Comparison of ENCODE assay signal across 10 cellular contexts in genomic region chr2:241561811-241562210, GRCh38. TPM values are rescaled to one million over a fixed set of nuclear protein-coding genes. Genes with fewer than 3 reads are reported as not detected.
DNase-seq lines count a peak whose midpoint lies in the region; ATAC-seq, FAIRE-seq and TF ChIP-seq lines count a peak whose summit lies in the region.
"Had no signal": no experiment of that assay in that cellular context is flagged by ENCODE, and none has a peak within 500 bp of the region (broad histone marks: within the 10 kb centered on the region; RNA-seq: fewer than 3 reads in every experiment).

No MANE protein-coding gene starts in this region.

- in situ Hi-C loops in GM13977 (cut with MboI; ENCODE audit: low pct_unique_long_range_greater_than_20kb, low sequenced_read_pairs, unreplicated experiment) = no loop called here

- FAIRE-seq in HTR-8/SVneo (lab: Jason Lieb, UNC) (peak; percentile 98), keratinocyte (lab: Jason Lieb, UNC) (no peak)

- ATAC-seq in HG02870 (IDR thresholded peaks at IDR 0.05; ENCODE audit: unreplicated experiment) = no peak

- dilution Hi-C loops in keratinocyte (cut with MboI; ENCODE audit: extremely low pct_ligation_motif_present, low sequenced_read_pairs) = no loop called here

- H3K4me1 ChIP-seq in keratinocyte (ENCODE audit: control insufficient read depth, extremely low read depth, insufficient read depth, low read length) = peaks cover 28% of the 10 kb centered on the region

- H4K20me1 ChIP-seq in keratinocyte (ENCODE audit: control insufficient read depth, extremely low read depth, insufficient read depth, low read length) = peaks cover 10% of the 10 kb centered on the region

- DNase-seq in HTR-8/SVneo (ENCODE audit: insufficient read length, low spot score) = peak; percentile 76
- peak; percentile 55 to 84 for DNase-seq in cardiac fibroblast (ENCODE audit: low read depth in 2 of 2)
- DNase-seq in keratinocyte (ENCODE audit: low read depth, low spot score) = no peak
- peak in 42 of 49 donors; percentile 11 to 93 (median 60) for DNase-seq in substantia nigra (lab: John Stamatoyannopoulos, UW)
- DNase-seq in activated CD8-positive, alpha-beta memory T cell treated with anti-CD3 and anti-CD28 coated beads, Interleukin-2, amount 50 U/mL, for 4 hours = no peak
- DNase-seq in GM13977 (ENCODE audit: low spot score) = no peak
- DNase-seq in activated naive CD4-positive, alpha-beta T cell (lab: John Stamatoyannopoulos, UW) = no peak
- DNase-seq: activated CD4-positive, CD25-positive, alpha-beta regulatory T cell; KG1 had no signal

- H3K79me2 ChIP-seq in keratinocyte (ENCODE audit: control insufficient read depth, insufficient read depth, low read length) = peaks cover 61% of the 10 kb centered on the region

- H3K36me3 ChIP-seq in keratinocyte (ENCODE audit: control insufficient read depth in 2 of 2, extremely low read depth in 1 of 2, insufficient read depth in 2 of 2, low read length in 2 of 2) = peaks cover 5 to 10% of the 10 kb centered on the region in 2 experiments

- H3K27me3 ChIP-seq in keratinocyte (ENCODE audit: control insufficient read depth, extremely low read depth, insufficient read depth, low read length) = no peaks in the 10 kb centered on the region

- H3K4me3 ChIP-seq in cardiac fibroblast (replicated peaks in 1 of 2; ENCODE audit: low read depth in 2 of 2, low read length in 2 of 2) (no peak overlapping the region), keratinocyte (ENCODE audit: control insufficient read depth in 2 of 3, extremely low read depth in 1 of 3, insufficient read depth in 2 of 3, low read depth in 1 of 3, low read length in 3 of 3) (no peak overlapping the region)

- H3K4me2 ChIP-seq in keratinocyte (ENCODE audit: control insufficient read depth, extremely low read depth, insufficient read depth, low read depth, low read length) = peak overlapping the region; percentile 62

- no peak overlapping the region for H2AFZ ChIP-seq in keratinocyte (ENCODE audit: control insufficient read depth, low read length)

- no peaks in the 10 kb centered on the region for H3K9me1 ChIP-seq in keratinocyte (ENCODE audit: control insufficient read depth, extremely low read depth, insufficient read depth, low read length)

- TF ChIP-seq CTCF in cardiac fibroblast (IDR thresholded peaks at IDR 0.05; ENCODE audit: low read depth, low read length) (no peak), keratinocyte (optimal IDR thresholded peaks at IDR 0.05 in 1 of 3, IDR thresholded peaks at IDR 0.05 in 1 of 3, conservative IDR thresholded peaks at IDR 0.05 in 1 of 3; ENCODE audit: extremely low read depth in 1 of 3, insufficient read depth in 2 of 3, low read length in 3 of 3) (no peak), GM13977 (IDR thresholded peaks at IDR 0.05; ENCODE audit: extremely low read depth, insufficient read depth, missing control alignments) (no peak)

- no peak overlapping the region for H3K27ac ChIP-seq in keratinocyte (ENCODE audit: control insufficient read depth, insufficient read depth, low read length)
- peak overlapping the region; percentile 100 for H3K27ac ChIP-seq in substantia nigra (ENCODE audit: low read depth, low read length, poor library complexity, severe bottlenecking)

- H3K9me3 ChIP-seq in keratinocyte (ENCODE audit: control insufficient read depth, low read depth, low read length) = no peaks in the 10 kb centered on the region

- no peak overlapping the region for H3K9ac ChIP-seq in keratinocyte (ENCODE audit: control insufficient read depth, extremely low read depth, insufficient read depth, low read length)

RNA-seq across cellular contexts. Expression of gene BOK, which starts 3.3 kb away (rescaled TPM):
- polyA plus RNA-seq in keratinocyte = 15.4 to 25.5 TPM (median 21.7 TPM) in 3 replicates
- polyA plus RNA-seq in keratinocyte (2011; ENCODE audit: low read depth) = 2.5 TPM
- polyA plus RNA-seq in keratinocyte (2011; cell fraction: cytosol; rRNA removed) = 14.0 and 34.1 TPM in 2 replicates
- polyA plus RNA-seq in keratinocyte (2011; cell fraction: nucleus; rRNA removed) = 23.1 and 31.0 TPM in 2 replicates
- 17.4 and 28.3 TPM in 2 replicates for polyA plus RNA-seq in keratinocyte (2012; ENCODE audit: low replicate concordance)
- polyA minus RNA-seq in keratinocyte = 13.9 to 21.0 TPM (median 16.8 TPM) in 3 replicates
- polyA minus RNA-seq in keratinocyte (2011; cell fraction: cytosol; rRNA and poly(A)+ RNA removed) = 45.8 TPM
- 13.7 and 14.2 TPM in 2 replicates for polyA minus RNA-seq in keratinocyte (2011; cell fraction: nucleus; rRNA and poly(A)+ RNA removed)

RNA-seq across cellular contexts. Expression of gene STK25, which starts 53.4 kb away (rescaled TPM):
- polyA plus RNA-seq in keratinocyte = 237 to 339 TPM (median 242 TPM) in 3 replicates
- polyA plus RNA-seq in keratinocyte (2011; ENCODE audit: low read depth) = 66.7 TPM
- 239 and 299 TPM in 2 replicates for polyA plus RNA-seq in keratinocyte (2011; cell fraction: cytosol; rRNA removed)
- polyA plus RNA-seq in keratinocyte (2011; cell fraction: nucleus; rRNA removed) = 460 and 595 TPM in 2 replicates
- polyA plus RNA-seq in keratinocyte (2012; ENCODE audit: low replicate concordance) = 113 and 131 TPM in 2 replicates
- polyA minus RNA-seq in keratinocyte = 291 to 647 TPM (median 368 TPM) in 3 replicates
- 146 TPM for polyA minus RNA-seq in keratinocyte (2011; cell fraction: cytosol; rRNA and poly(A)+ RNA removed)
- polyA minus RNA-seq in keratinocyte (2011; cell fraction: nucleus; rRNA and poly(A)+ RNA removed) = 112 and 126 TPM in 2 replicates

Comparison
In these comparisons a context has a peak if more than half of its experiments do, and no peak if none do; other contexts are left out.
1. DNase-seq: peak in HTR-8/SVneo (single experiment), cardiac fibroblast (2 of 2) and substantia nigra (42 of 49); none in keratinocyte (single experiment), activated CD8-positive, alpha-beta memory T cell treated with anti-CD3 and anti-CD28 coated beads, Interleukin-2, amount 50 U/mL, for 4 hours (single experiment), GM13977 (single experiment) and activated naive CD4-positive, alpha-beta T cell (0 of 4).